ENCODE assay signal across 8 cellular contexts in the genomic region with DNA sequence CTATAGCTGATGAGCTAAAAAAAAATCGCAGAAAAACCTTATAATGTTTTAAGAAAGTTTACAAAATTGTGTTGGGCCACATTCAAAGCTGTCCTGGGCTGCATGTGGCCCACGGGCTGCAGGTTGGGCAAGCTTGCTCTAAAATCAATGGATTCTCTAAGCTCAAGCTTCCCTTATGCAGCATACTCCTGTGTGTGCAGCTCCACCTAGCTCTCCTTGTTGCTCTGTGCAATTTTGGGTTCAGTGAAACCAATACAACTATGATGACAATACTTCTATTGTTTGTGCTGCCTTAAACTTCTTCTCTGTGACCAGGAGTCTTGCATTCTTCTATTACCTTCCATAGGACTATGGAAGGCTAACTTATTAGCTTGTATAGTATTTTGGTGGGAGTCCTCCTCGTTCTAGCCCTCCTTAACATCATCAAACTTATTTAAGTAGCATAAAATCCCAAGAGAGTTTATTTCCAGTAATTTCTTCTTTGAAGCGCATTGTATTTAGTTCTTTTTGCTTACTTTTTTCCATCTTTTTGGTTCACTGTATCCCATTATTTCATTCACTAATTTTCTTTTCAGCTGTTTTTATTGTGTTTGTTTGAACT.
A peak's percentile ranks its signal among the peaks of the same experiment; 100 is the strongest.
DNase-seq lines count a peak whose midpoint lies in the region; TF ChIP-seq lines count a peak whose summit lies in the region.

No MANE protein-coding gene starts in this region.

- H2BK12ac ChIP-seq in H9 (ENCODE audit: insufficient read length, low read depth, low read length), result no peak overlapping the region

- H3K4ac ChIP-seq in H9 (ENCODE audit: low read depth, low read length), result no peak overlapping the region

- no peak overlapping the region for H3T11ph ChIP-seq in H9 (ENCODE audit: low read length)

- no peak overlapping the region for H3K4me3 Mint-ChIP-seq in H9
- H3K4me3 Mint-ChIP-seq in chondrocyte (ENCODE audit: unreplicated experiment), result no peak overlapping the region

- no peak overlapping the region for H3K9ac ChIP-seq in H9 (ENCODE audit: extremely low read depth, insufficient read length, low read length)

- H3K23me2 ChIP-seq in H9 (ENCODE audit: insufficient read length, low read depth, low read length, poor library complexity, severe bottlenecking), result no peaks in the 10 kb centered on the region

- no peaks in the 10 kb centered on the region for H3K79me1 ChIP-seq in H9 (ENCODE audit: insufficient read depth, low read depth, low read length, poor library complexity, severe bottlenecking)

- no peaks in the 10 kb centered on the region for H4K20me1 ChIP-seq in H9 (ENCODE audit: control insufficient read depth, insufficient read depth, insufficient read length)

- H2AK5ac ChIP-seq in H9 (ENCODE audit: insufficient read length, low read length), result no peak overlapping the region

- H3K36me3 Mint-ChIP-seq in H9 (ENCODE audit: insufficient read depth in 1 of 3, low read depth in 3 of 3), result no peaks in the 10 kb centered on the region
- H3K36me3 Mint-ChIP-seq in chondrocyte (ENCODE audit: low read depth), result no peaks in the 10 kb centered on the region

- H2AFZ ChIP-seq in H9 (ENCODE audit: low read length), result no peak overlapping the region

- H3K27ac Mint-ChIP-seq in H9, result no peak overlapping the region
- H3K27ac Mint-ChIP-seq in chondrocyte (ENCODE audit: unreplicated experiment), result no peak overlapping the region

- H3K79me2 ChIP-seq in H9 (ENCODE audit: insufficient read depth, low read length), result no peaks in the 10 kb centered on the region

- DNase-seq in NCI-H345 (lab: John Stamatoyannopoulos, UW) (peak; percentile 33), NCI-H345 treated with DMSO at 0.1 percent for 48 hours (lab: John Stamatoyannopoulos, UW; ENCODE audit: unreplicated experiment) (no peak), H9 (no peak), NCI-H2171 (lab: John Stamatoyannopoulos, UW) (peak; percentile 2), chondrocyte (ENCODE audit: low spot score) (no peak), pons (ENCODE audit: low spot score) (peak; percentile 48)
- DNase-seq in activated effector memory CD4-positive, alpha-beta T cell treated with Interleukin-2 at 50 U/mL for 16 hours, result no peak
- no peak for DNase-seq in effector CD8-positive, alpha-beta T cell (lab: John Stamatoyannopoulos, UW)

- no peak overlapping the region for H4K8ac ChIP-seq in H9 (replicated peaks; ENCODE audit: insufficient read length, low read depth, low read length)

- H3K4me1 Mint-ChIP-seq in H9 (0 out of 4 replicates have a peak, but pooled peaks cover 0 to 3% of the 10 kb centered on the region in 2 experiments), chondrocyte (ENCODE audit: low read depth) (peaks cover 6% of the 10 kb centered on the region)

- TF ChIP-seq CTCF in H9 (conservative IDR thresholded peaks at IDR 0.05) (peak; percentile 61), chondrocyte (IDR thresholded peaks at IDR 0.05) (peak; percentile 84)

- no CpG with 5 or more reads among the region's 4 CpGs for WGBS in H9 (ENCODE audit: extremely low coverage, insufficient read length, low lambda C conversion rate)

- H3K27me3 Mint-ChIP-seq in H9 (ENCODE audit: low read depth) (no peaks in the 10 kb centered on the region; the same call in 1 of the 2 replicates), chondrocyte (ENCODE audit: low read depth) (no peaks in the 10 kb centered on the region)

- H3K14ac ChIP-seq in H9 (ENCODE audit: insufficient read depth, low read length), result no peak overlapping the region

- no peaks in the 10 kb centered on the region for H3K9me3 ChIP-seq in H9 (ENCODE audit: control insufficient read depth, low read depth, low read length)

- H3K27ac ChIP-seq in H9 (ENCODE audit: insufficient read length, low read depth, low read length), result no peak overlapping the region

- no peak overlapping the region for H3K18ac ChIP-seq in H9 (ENCODE audit: insufficient read length, low read depth, low read length)

- H3K27me3 ChIP-seq in H9 (ENCODE audit: insufficient read depth, low read length), result no peaks in the 10 kb centered on the region

- no peak overlapping the region for H2BK15ac ChIP-seq in H9 (ENCODE audit: low read depth, low read length)

- H2BK20ac ChIP-seq in H9 (ENCODE audit: low read depth, low read length, poor library complexity, severe bottlenecking), result no peak overlapping the region

- no peak overlapping the region for H2BK120ac ChIP-seq in H9 (ENCODE audit: low read depth, low read length, poor library complexity, severe bottlenecking)

- H4K5ac ChIP-seq in H9 (ENCODE audit: insufficient read length, low read depth, low read length), result no peak overlapping the region

- H3K4me2 ChIP-seq in H9 (ENCODE audit: insufficient read depth, insufficient read length, low read length), result no peak overlapping the region

- no peak overlapping the region for H3K56ac ChIP-seq in H9 (ENCODE audit: insufficient read length, low read depth, low read length)

- H3K9me3 Mint-ChIP-seq in H9, result no peaks in the 10 kb centered on the region
- no peaks in the 10 kb centered on the region for H3K9me3 Mint-ChIP-seq in chondrocyte (ENCODE audit: low read depth)

- H3K23ac ChIP-seq in H9 (ENCODE audit: insufficient read length, low read depth, low read length), result no peak overlapping the region

- no peak overlapping the region for H4K91ac ChIP-seq in H9 (ENCODE audit: insufficient read length, low read depth, low read length)

- no peak overlapping the region for H2BK5ac ChIP-seq in H9 (ENCODE audit: insufficient read length, low read length)

- H3K4me1 ChIP-seq in H9 (ENCODE audit: insufficient read depth, low read length), result no peaks in the 10 kb centered on the region

Comparison
In these comparisons a context has a peak if more than half of its experiments do, and no peak if none do; other contexts are left out.
1. DNase-seq: peak in NCI-H345 (single experiment), NCI-H2171 (single experiment) and pons (single experiment); none in NCI-H345 treated with DMSO at 0.1 percent for 48 hours (single experiment), H9 (single experiment), chondrocyte (single experiment), activated effector memory CD4-positive, alpha-beta T cell treated with Interleukin-2 at 50 U/mL for 16 hours (single experiment) and effector CD8-positive, alpha-beta T cell (single experiment).